ENCODE assay signal across 24 cellular contexts in genomic region chr12:20628999-20629398, GRCh38.
DNase-seq lines count a peak whose midpoint lies in the region; TF ChIP-seq lines count a peak whose summit lies in the region.
"Had no signal": no experiment of that assay in that cellular context is flagged by ENCODE, and none has a peak within 500 bp of the region (broad histone marks: within the 10 kb centered on the region; RNA-seq: fewer than 3 reads in every experiment).

No MANE protein-coding gene starts in this region.

- H3K27me3 ChIP-seq in stomach smooth muscle (ENCODE audit: control insufficient read depth in 1 of 2, insufficient read depth in 2 of 2, low read length in 2 of 2) (no peaks in the 10 kb centered on the region), testis (no peaks in the 10 kb centered on the region), mammary epithelial cell (ENCODE audit: insufficient read depth, low read length) (no peaks in the 10 kb centered on the region)
- H3K27me3 ChIP-seq: foreskin keratinocyte, neutrophil had no signal

- 57 to 68% methylated on average over 4 of the region's 4 CpGs for WGBS in testis, 2 donors
- 76% methylated on average over 4 of the region's 4 CpGs for WGBS in mammary epithelial cell (ENCODE audit: low coverage, missing lambda C conversion rate)

- in situ Hi-C loops in mammary epithelial cell (cut with MboI; ENCODE audit: low sequenced_read_pairs in 2 of 2), result no loop called here

- dilution Hi-C loops in mammary epithelial cell (cut with HindIII; ENCODE audit: low sequenced_read_pairs), result no loop called here

- peaks cover 3% of the 10 kb centered on the region for H3K36me3 Mint-ChIP-seq in chondrocyte (ENCODE audit: low read depth)
- no peaks in the 10 kb centered on the region for H3K36me3 Mint-ChIP-seq in nephron (ENCODE audit: low read depth)
- H3K36me3 Mint-ChIP-seq: activated CD4-positive, alpha-beta memory T cell treated with anti-CD3 and anti-CD28 coated beads for 36 hours; activated naive CD8-positive, alpha-beta T cell treated with anti-CD3 and anti-CD28 coated beads for 36 hours; CD4-positive, alpha-beta memory T cell; stimulated activated naive B cell treated with anti-CD40 and anti-IgM and Interleukin-4, amounts not matched to agents 10 μg/mL and 1 μg/mL and 100 μg/mL, for 72 hours had no signal

- H3K9ac ChIP-seq in stomach smooth muscle (ENCODE audit: low read length in 2 of 2) (no peak overlapping the region), mammary epithelial cell (ENCODE audit: insufficient read depth, low read length) (no peak overlapping the region)

- no peak for TF ChIP-seq POLR2A in testis (IDR thresholded peaks at IDR 0.05)

- H3K4me1 Mint-ChIP-seq in chondrocyte (ENCODE audit: low read depth) (peaks cover 42% of the 10 kb centered on the region), nephron (peaks cover 16% of the 10 kb centered on the region)
- H3K4me1 Mint-ChIP-seq: activated naive CD8-positive, alpha-beta T cell treated with anti-CD3 and anti-CD28 coated beads for 36 hours; CD4-positive, alpha-beta memory T cell; stimulated activated naive B cell treated with anti-CD40 and anti-IgM and Interleukin-4, amounts not matched to agents 10 μg/mL and 1 μg/mL and 100 μg/mL, for 72 hours had no signal

- H3K36me3 ChIP-seq in stomach smooth muscle (ENCODE audit: control insufficient read depth in 2 of 2, insufficient read depth in 2 of 2, low read length in 2 of 2), result no peaks in the 10 kb centered on the region
- no peaks in the 10 kb centered on the region for H3K36me3 ChIP-seq in testis (ENCODE audit: low read depth, missing control alignments)
- H3K36me3 ChIP-seq in mammary epithelial cell (ENCODE audit: insufficient read depth, low read length), result no peaks in the 10 kb centered on the region
- H3K36me3 ChIP-seq: lower lobe of right lung, neutrophil had no signal

- H3K27me3 Mint-ChIP-seq in chondrocyte (ENCODE audit: low read depth), result no peaks in the 10 kb centered on the region
- H3K27me3 Mint-ChIP-seq in nephron (ENCODE audit: low read depth), result no peaks in the 10 kb centered on the region
- H3K27me3 Mint-ChIP-seq: activated CD4-positive, alpha-beta memory T cell treated with anti-CD3 and anti-CD28 coated beads for 36 hours; activated naive CD8-positive, alpha-beta T cell treated with anti-CD3 and anti-CD28 coated beads for 36 hours; CD4-positive, alpha-beta memory T cell; stimulated activated naive B cell treated with anti-CD40 and anti-IgM and Interleukin-4, amounts not matched to agents 10 μg/mL and 1 μg/mL and 100 μg/mL, for 72 hours had no signal

- H3K27ac ChIP-seq in stomach smooth muscle (ENCODE audit: low read length) (peak overlapping the region; percentile 3), testis (no peak overlapping the region), mammary epithelial cell (ENCODE audit: insufficient read depth, low read depth, low read length) (no peak overlapping the region)
- H3K27ac ChIP-seq: 22Rv1, foreskin keratinocyte, lower lobe of right lung, neutrophil had no signal

- CTCF ChIA-PET in mammary epithelial cell (lab: Charles Lee; ENCODE audit: low non-redundant PET), result no interaction called here

- peak overlapping the region; percentile 73 for H3K27ac Mint-ChIP-seq in chondrocyte (ENCODE audit: unreplicated experiment)
- peak overlapping the region; percentile 61 to 93 (median 91) for H3K27ac Mint-ChIP-seq in nephron
- H3K27ac Mint-ChIP-seq: activated CD4-positive, alpha-beta memory T cell treated with anti-CD3 and anti-CD28 coated beads for 36 hours; activated naive CD8-positive, alpha-beta T cell treated with anti-CD3 and anti-CD28 coated beads for 36 hours; CD4-positive, alpha-beta memory T cell; stimulated activated naive B cell treated with anti-CD40 and anti-IgM and Interleukin-4, amounts not matched to agents 10 μg/mL and 1 μg/mL and 100 μg/mL, for 72 hours had no signal

- H3K4me3 ChIP-seq in stomach smooth muscle (ENCODE audit: low read length in 2 of 2) (peak overlapping the region in 1 of 2 donors; percentile 3), testis (no peak overlapping the region), mammary epithelial cell (replicated peaks in 1 of 3; ENCODE audit: insufficient read depth in 1 of 3, low read depth in 2 of 3, low read length in 3 of 3) (no peak overlapping the region)
- H3K4me3 ChIP-seq: lower lobe of right lung had no signal

- no peak overlapping the region for H2AFZ ChIP-seq in mammary epithelial cell (ENCODE audit: low read depth, low read length)

- H3K9me3 Mint-ChIP-seq in chondrocyte (ENCODE audit: low read depth) (no peaks in the 10 kb centered on the region), nephron (no peaks in the 10 kb centered on the region)
- H3K9me3 Mint-ChIP-seq: activated CD4-positive, alpha-beta memory T cell treated with anti-CD3 and anti-CD28 coated beads for 36 hours; activated naive CD8-positive, alpha-beta T cell treated with anti-CD3 and anti-CD28 coated beads for 36 hours; CD4-positive, alpha-beta memory T cell; stimulated activated naive B cell treated with anti-CD40 and anti-IgM and Interleukin-4, amounts not matched to agents 10 μg/mL and 1 μg/mL and 100 μg/mL, for 72 hours had no signal

- no peak overlapping the region for H3K4me2 ChIP-seq in mammary epithelial cell (ENCODE audit: insufficient read depth, low read depth, low read length)

- H3K9me3 ChIP-seq in stomach smooth muscle (ENCODE audit: control insufficient read depth in 2 of 2, low read length in 2 of 2), result no peaks in the 10 kb centered on the region
- no peaks in the 10 kb centered on the region for H3K9me3 ChIP-seq in testis
- no peaks in the 10 kb centered on the region for H3K9me3 ChIP-seq in mammary epithelial cell (replicated peaks; ENCODE audit: insufficient read depth, low read length)
- H3K9me3 ChIP-seq: lower lobe of right lung, neutrophil had no signal

- peak; percentile 3 for DNase-seq in NCI-H526 treated with DMSO at 0.1 percent for 48 hours (lab: John Stamatoyannopoulos, UW)
- no peak for DNase-seq in NCI-H526 (lab: John Stamatoyannopoulos, UW)
- DNase-seq in chondrocyte (ENCODE audit: low spot score), result no peak
- no peak for DNase-seq in testis
- DNase-seq in GM19238 (ENCODE audit: insufficient read length, low spot score), result no peak
- no peak for DNase-seq in mammary epithelial cell
- DNase-seq: activated CD4-positive, alpha-beta memory T cell treated with anti-CD3 and anti-CD28 coated beads for 36 hours; activated naive CD8-positive, alpha-beta T cell treated with anti-CD3 and anti-CD28 coated beads for 36 hours; AML-193; CD4-positive, alpha-beta memory T cell; cerebellar nuclear complex; erythroblast; foreskin keratinocyte; GOT3; lower lobe of right lung; NCI-H1694 treated with DMSO at 0.1 percent for 48 hours; NCI-H69; stimulated activated CD4-positive, alpha-beta T cell treated with anti-CD3 and anti-CD28 coated beads, Interleukin-12 subunit alpha, Interleukin-12 subunit beta, amount 100 ng/mL, for 4 hours; stimulated activated CD4-positive, alpha-beta T cell treated with anti-CD3 and anti-CD28 coated beads, Interleukin-4, amount 100 ng/mL, for 24 hours; stimulated activated naive B cell treated with anti-CD40 and anti-IgM and Interleukin-4, amounts not matched to agents 10 μg/mL and 1 μg/mL and 100 μg/mL, for 72 hours had no signal

- peaks cover 11% of the 10 kb centered on the region for H3K4me1 ChIP-seq in stomach smooth muscle (ENCODE audit: control insufficient read depth, insufficient read depth, low read length)
- no peaks in the 10 kb centered on the region for H3K4me1 ChIP-seq in testis
- H3K4me1 ChIP-seq in mammary epithelial cell (ENCODE audit: insufficient read depth, low read length), result no peaks in the 10 kb centered on the region
- H3K4me1 ChIP-seq: foreskin keratinocyte, lower lobe of right lung had no signal

- no peaks in the 10 kb centered on the region for H4K20me1 ChIP-seq in mammary epithelial cell (ENCODE audit: insufficient read depth, low read length)

- no peaks in the 10 kb centered on the region for H3K79me2 ChIP-seq in mammary epithelial cell (ENCODE audit: insufficient read depth, low read length)

- H3K4me3 Mint-ChIP-seq in chondrocyte (ENCODE audit: unreplicated experiment) (no peak overlapping the region), nephron (no peak overlapping the region)
- H3K4me3 Mint-ChIP-seq: activated CD4-positive, alpha-beta memory T cell treated with anti-CD3 and anti-CD28 coated beads for 36 hours; activated naive CD8-positive, alpha-beta T cell treated with anti-CD3 and anti-CD28 coated beads for 36 hours; CD4-positive, alpha-beta memory T cell; stimulated activated naive B cell treated with anti-CD40 and anti-IgM and Interleukin-4, amounts not matched to agents 10 μg/mL and 1 μg/mL and 100 μg/mL, for 72 hours had no signal

- intact Hi-C loops in testis (cut with DNase I; ENCODE audit: low total_unique reads) (no loop called here), mammary epithelial cell (cut with micrococcal nuclease) (no loop called here)

- no peak for TF ChIP-seq CTCF in chondrocyte (IDR thresholded peaks at IDR 0.05)
- TF ChIP-seq CTCF in nephron (IDR thresholded peaks at IDR 0.05; ENCODE audit: unreplicated experiment in 3 of 3), result no peak
- no peak for TF ChIP-seq CTCF in testis (IDR thresholded peaks at IDR 0.05)
- TF ChIP-seq CTCF in mammary epithelial cell (conservative IDR thresholded peaks at IDR 0.05 in 1 of 2, IDR thresholded peaks at IDR 0.05 in 1 of 2; ENCODE audit: extremely low read depth in 1 of 2, insufficient read depth in 1 of 2, low read depth in 1 of 2, low read length in 2 of 2), result no peak

- no TSS peak for BruUV-seq in mammary epithelial cell (replicated peaks; lab: Mats Ljungman, UMichigan)
